ENCODE assay signal across 1 cellular context in the genomic region with DNA sequence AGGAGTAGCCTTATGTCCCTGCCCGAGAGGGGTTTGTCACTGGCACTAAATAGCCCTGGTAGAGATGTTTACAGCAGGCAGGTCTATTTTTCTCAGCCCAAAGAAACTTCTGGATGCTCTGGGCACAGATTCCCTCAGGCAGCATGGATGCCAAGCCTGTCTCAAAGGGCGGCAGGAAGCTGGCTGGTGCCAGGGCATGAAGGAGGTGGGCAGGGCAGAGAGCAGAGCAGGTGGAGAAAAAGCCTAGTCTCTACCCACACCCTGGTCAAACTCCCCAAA.
TF ChIP-seq lines count a peak whose summit lies in the region.

No MANE protein-coding gene starts in this region.

TF ChIP-seq in HepG2, 621 proteins besides CTCF, POLR2A, EP300 and RAD21:
- TF ChIP-seq, protein P1, sequence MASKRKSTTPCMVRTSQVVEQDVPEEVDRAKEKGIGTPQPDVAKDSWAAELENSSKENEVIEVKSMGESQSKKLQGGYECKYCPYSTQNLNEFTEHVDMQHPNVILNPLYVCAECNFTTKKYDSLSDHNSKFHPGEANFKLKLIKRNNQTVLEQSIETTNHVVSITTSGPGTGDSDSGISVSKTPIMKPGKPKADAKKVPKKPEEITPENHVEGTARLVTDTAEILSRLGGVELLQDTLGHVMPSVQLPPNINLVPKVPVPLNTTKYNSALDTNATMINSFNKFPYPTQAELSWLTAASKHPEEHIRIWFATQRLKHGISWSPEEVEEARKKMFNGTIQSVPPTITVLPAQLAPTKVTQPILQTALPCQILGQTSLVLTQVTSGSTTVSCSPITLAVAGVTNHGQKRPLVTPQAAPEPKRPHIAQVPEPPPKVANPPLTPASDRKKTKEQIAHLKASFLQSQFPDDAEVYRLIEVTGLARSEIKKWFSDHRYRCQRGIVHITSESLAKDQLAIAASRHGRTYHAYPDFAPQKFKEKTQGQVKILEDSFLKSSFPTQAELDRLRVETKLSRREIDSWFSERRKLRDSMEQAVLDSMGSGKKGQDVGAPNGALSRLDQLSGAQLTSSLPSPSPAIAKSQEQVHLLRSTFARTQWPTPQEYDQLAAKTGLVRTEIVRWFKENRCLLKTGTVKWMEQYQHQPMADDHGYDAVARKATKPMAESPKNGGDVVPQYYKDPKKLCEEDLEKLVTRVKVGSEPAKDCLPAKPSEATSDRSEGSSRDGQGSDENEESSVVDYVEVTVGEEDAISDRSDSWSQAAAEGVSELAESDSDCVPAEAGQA (IDR thresholded peaks at IDR 0.05; ENCODE audit: low read depth): no peak
- TF ChIP-seq, protein P1 (CRISPR knock-in tag; IDR thresholded peaks at IDR 0.05; ENCODE audit: borderline replicate concordance): no peak
- TF ChIP-seq, protein P2, sequence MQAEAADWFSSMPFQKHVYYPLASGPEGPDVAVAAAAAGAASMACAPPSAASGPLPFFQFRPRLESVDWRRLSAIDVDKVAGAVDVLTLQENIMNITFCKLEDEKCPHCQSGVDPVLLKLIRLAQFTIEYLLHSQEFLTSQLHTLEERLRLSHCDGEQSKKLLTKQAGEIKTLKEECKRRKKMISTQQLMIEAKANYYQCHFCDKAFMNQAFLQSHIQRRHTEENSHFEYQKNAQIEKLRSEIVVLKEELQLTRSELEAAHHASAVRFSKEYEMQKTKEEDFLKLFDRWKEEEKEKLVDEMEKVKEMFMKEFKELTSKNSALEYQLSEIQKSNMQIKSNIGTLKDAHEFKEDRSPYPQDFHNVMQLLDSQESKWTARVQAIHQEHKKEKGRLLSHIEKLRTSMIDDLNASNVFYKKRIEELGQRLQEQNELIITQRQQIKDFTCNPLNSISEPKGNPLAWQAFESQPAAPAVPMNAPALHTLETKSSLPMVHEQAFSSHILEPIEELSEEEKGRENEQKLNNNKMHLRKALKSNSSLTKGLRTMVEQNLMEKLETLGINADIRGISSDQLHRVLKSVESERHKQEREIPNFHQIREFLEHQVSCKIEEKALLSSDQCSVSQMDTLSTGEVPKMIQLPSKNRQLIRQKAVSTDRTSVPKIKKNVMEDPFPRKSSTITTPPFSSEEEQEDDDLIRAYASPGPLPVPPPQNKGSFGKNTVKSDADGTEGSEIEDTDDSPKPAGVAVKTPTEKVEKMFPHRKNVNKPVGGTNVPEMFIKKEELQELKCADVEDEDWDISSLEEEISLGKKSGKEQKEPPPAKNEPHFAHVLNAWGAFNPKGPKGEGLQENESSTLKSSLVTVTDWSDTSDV (CRISPR knock-in tag; IDR thresholded peaks at IDR 0.05): no peak
- no peak for TF ChIP-seq MXD1 (CRISPR knock-in tag; IDR thresholded peaks at IDR 0.05)
- TF ChIP-seq AKAP8 (CRISPR knock-in tag; IDR thresholded peaks at IDR 0.05): no peak
- no peak for TF ChIP-seq HIC2 (CRISPR knock-in tag; IDR thresholded peaks at IDR 0.05; ENCODE audit: low read depth)
- TF ChIP-seq KMT2A (CRISPR knock-in tag; IDR thresholded peaks at IDR 0.05): no peak
- no peak for TF ChIP-seq TBP (CRISPR knock-in tag; IDR thresholded peaks at IDR 0.05)
- no peak for TF ChIP-seq ZNF850 (CRISPR knock-in tag; conservative IDR thresholded peaks at IDR 0.05)
- TF ChIP-seq, protein P3, sequence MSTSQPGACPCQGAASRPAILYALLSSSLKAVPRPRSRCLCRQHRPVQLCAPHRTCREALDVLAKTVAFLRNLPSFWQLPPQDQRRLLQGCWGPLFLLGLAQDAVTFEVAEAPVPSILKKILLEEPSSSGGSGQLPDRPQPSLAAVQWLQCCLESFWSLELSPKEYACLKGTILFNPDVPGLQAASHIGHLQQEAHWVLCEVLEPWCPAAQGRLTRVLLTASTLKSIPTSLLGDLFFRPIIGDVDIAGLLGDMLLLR (CRISPR knock-in tag; IDR thresholded peaks at IDR 0.05): no peak
- no peak for TF ChIP-seq ZBTB42 (CRISPR knock-in tag; IDR thresholded peaks at IDR 0.05)
- no peak for TF ChIP-seq ZMYM2 (CRISPR knock-in tag; IDR thresholded peaks at IDR 0.05)
- no peak for TF ChIP-seq ZNF580 (CRISPR knock-in tag; IDR thresholded peaks at IDR 0.05; ENCODE audit: borderline replicate concordance, low read depth)
- no peak for TF ChIP-seq ZNF543 (CRISPR knock-in tag; IDR thresholded peaks at IDR 0.05)
- no peak for TF ChIP-seq TOPORS (CRISPR knock-in tag; IDR thresholded peaks at IDR 0.05)
